9 cellular contexts compared by ENCODE assay signal in genomic region chr19:2261438-2262172, GRCh38.
DNase-seq lines count a peak whose midpoint lies in the region; ATAC-seq and TF ChIP-seq lines count a peak whose summit lies in the region.
"Had no signal": no experiment of that assay in that cellular context is flagged by ENCODE, and none has a peak within 500 bp of the region (broad histone marks: within the 10 kb centered on the region; RNA-seq: fewer than 3 reads in every experiment).

No MANE protein-coding gene starts in this region.

- peak; percentile 32 for DNase-seq in NK-92 treated with Interleukin-12 subunit alpha and Interleukin-12 subunit beta, amount 100 ng/mL, for 24 hours (lab: John Stamatoyannopoulos, UW)
- DNase-seq in NK-92 (lab: John Stamatoyannopoulos, UW; ENCODE audit: unreplicated experiment), result no peak
- DNase-seq in UCSD-AML1 (lab: John Stamatoyannopoulos, UW; ENCODE audit: unreplicated experiment), result peak; percentile 66
- DNase-seq in epithelial cell of esophagus (ENCODE audit: low read depth), result peak; percentile 51
- peak; percentile 60 to 61 for DNase-seq in stimulated activated CD4-positive, alpha-beta T cell treated with anti-CD3 and anti-CD28 coated beads, Interleukin-2, amount 100 ng/mL, for 48 hours
- no peak for DNase-seq in RKO (ENCODE audit: low spot score)

- ATAC-seq in HG03097 (IDR thresholded peaks at IDR 0.05; ENCODE audit: low FRiP score, unreplicated experiment), result no peak
- ATAC-seq in GM18907 (IDR thresholded peaks at IDR 0.05; ENCODE audit: unreplicated experiment), result no peak
- ATAC-seq: naive thymus-derived CD4-positive, alpha-beta T cell had no signal

- peak; percentile 62 for TF ChIP-seq CTCF in epithelial cell of esophagus (IDR thresholded peaks at IDR 0.05; ENCODE audit: insufficient read depth, low read depth, low read length, missing control alignments)

- H3K4me3 ChIP-seq in epithelial cell of esophagus (ENCODE audit: low read length), result no peak overlapping the region

Comparison
In these comparisons a context has a peak if more than half of its experiments do, and no peak if none do; other contexts are left out.
1. DNase-seq: peak in NK-92 treated with Interleukin-12 subunit alpha and Interleukin-12 subunit beta, amount 100 ng/mL, for 24 hours (single experiment), UCSD-AML1 (single experiment), epithelial cell of esophagus (single experiment) and stimulated activated CD4-positive, alpha-beta T cell treated with anti-CD3 and anti-CD28 coated beads, Interleukin-2, amount 100 ng/mL, for 48 hours (2 of 2); none in NK-92 (single experiment) and RKO (single experiment).